Comparison of ENCODE assay signal across 16 cellular contexts in the genomic region with DNA sequence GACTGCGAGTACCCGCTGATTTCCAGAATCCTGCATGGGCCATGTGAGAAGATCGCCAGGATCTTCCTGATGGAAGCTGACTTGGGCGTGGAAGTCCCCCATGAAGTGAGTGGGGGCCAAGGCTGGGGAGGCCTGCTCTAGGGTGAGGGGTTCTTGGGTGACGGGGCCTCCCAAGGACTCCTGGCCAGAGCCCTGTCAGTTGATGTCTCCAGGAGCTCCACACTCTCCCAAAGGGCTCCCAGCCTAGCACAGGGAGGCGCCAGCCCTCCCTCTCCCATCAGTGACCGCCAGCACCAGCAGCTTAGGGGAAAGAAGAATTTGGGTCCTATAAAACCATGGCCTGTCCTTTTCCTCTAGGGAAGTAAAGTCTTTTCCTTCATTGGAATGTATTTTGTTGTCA. TPM values are rescaled to one million over a fixed set of nuclear protein-coding genes. Genes with fewer than 3 reads are reported as not detected.
DNase-seq lines count a peak whose midpoint lies in the region; TF ChIP-seq lines count a peak whose summit lies in the region.
"Had no signal": no experiment of that assay in that cellular context is flagged by ENCODE, and none has a peak within 500 bp of the region (broad histone marks: within the 10 kb centered on the region; RNA-seq: fewer than 3 reads in every experiment).

No MANE protein-coding gene starts in this region.

- H3K4me1 Mint-ChIP-seq in Calu3 (ENCODE audit: low read depth, unreplicated experiment), result peaks cover 8% of the 10 kb centered on the region
- H3K4me1 Mint-ChIP-seq: stimulated activated memory B cell treated with anti-CD40 and anti-IgM and Interleukin-4, amounts not matched to agents 10 μg/mL and 1 μg/mL and 100 μg/mL, for 72 hours had no signal

- peak overlapping the region; percentile 43; the same call in 1 of the 2 replicates for H3K27ac ChIP-seq in HUES64 (ENCODE audit: low read depth, low read length)
- H3K27ac ChIP-seq in cingulate gyrus (ENCODE audit: low read depth, low read length), result peak overlapping the region; percentile 34
- H3K27ac ChIP-seq in liver (ENCODE audit: low read depth in 1 of 2, low read length in 2 of 2), result peak overlapping the region; percentile 42 to 64
- H3K27ac ChIP-seq in substantia nigra (ENCODE audit: low read depth, low read length, poor library complexity, severe bottlenecking), result peak overlapping the region; percentile 24
- no peak overlapping the region for H3K27ac ChIP-seq in spleen
- peak overlapping the region in 1 of 2 donors; percentile 5 for H3K27ac ChIP-seq in testis

- no TSS peak for BruUV-seq in Calu3 (replicated peaks; lab: Mats Ljungman, UMichigan)

- TF ChIP-seq CTCF in liver (IDR thresholded peaks at IDR 0.05; ENCODE audit: low read depth, low read length, missing input control) (no peak), spleen (IDR thresholded peaks at IDR 0.05 in 8 of 11, conservative IDR thresholded peaks at IDR 0.05 in 3 of 11) (no peak), Calu3 (IDR thresholded peaks at IDR 0.05; ENCODE audit: unreplicated experiment) (no peak), testis (IDR thresholded peaks at IDR 0.05) (no peak)

- H3K4me3 ChIP-seq in HUES64 (ENCODE audit: low read length) (no peak overlapping the region), liver (ENCODE audit: low read depth in 1 of 3, low read length in 3 of 3) (no peak overlapping the region), spleen (no peak overlapping the region), testis (no peak overlapping the region)

- no peaks in the 10 kb centered on the region for H3K9me3 Mint-ChIP-seq in Calu3 (ENCODE audit: low read depth, unreplicated experiment)
- H3K9me3 Mint-ChIP-seq: activated CD8-positive, alpha-beta T cell treated with anti-CD3 and anti-CD28 coated beads for 36 hours; activated naive CD8-positive, alpha-beta T cell treated with anti-CD3 and anti-CD28 coated beads for 36 hours; nephron; stimulated activated memory B cell treated with anti-CD40 and anti-IgM and Interleukin-4, amounts not matched to agents 10 μg/mL and 1 μg/mL and 100 μg/mL, for 72 hours; T-helper 1 cell treated with Interleukin-12 subunit alpha and Interleukin-12 subunit beta and Interleukin-4 antibody, amounts not matched to agents 30 μg/mL and 1 μg/mL, for 36 hours had no signal

- no peaks in the 10 kb centered on the region for H3K36me3 ChIP-seq in HUES64 (ENCODE audit: insufficient read depth, low read length)
- no peaks in the 10 kb centered on the region for H3K36me3 ChIP-seq in liver (ENCODE audit: control insufficient read depth in 4 of 4, insufficient read depth in 3 of 4, low read depth in 1 of 4, low read length in 3 of 4)
- peaks cover 0 to 78% (median 10%) of the 10 kb centered on the region in 6 donors for H3K36me3 ChIP-seq in spleen
- H3K36me3 ChIP-seq in testis (ENCODE audit: low read depth, missing control alignments), result no peaks in the 10 kb centered on the region

- TF ChIP-seq POLR2A in spleen (IDR thresholded peaks at IDR 0.05) (no peak), testis (IDR thresholded peaks at IDR 0.05) (no peak)

- H3K27ac Mint-ChIP-seq in Calu3 (ENCODE audit: unreplicated experiment), result no peak overlapping the region
- H3K27ac Mint-ChIP-seq: activated CD8-positive, alpha-beta T cell treated with anti-CD3 and anti-CD28 coated beads for 36 hours; activated naive CD8-positive, alpha-beta T cell treated with anti-CD3 and anti-CD28 coated beads for 36 hours; stimulated activated memory B cell treated with anti-CD40 and anti-IgM and Interleukin-4, amounts not matched to agents 10 μg/mL and 1 μg/mL and 100 μg/mL, for 72 hours; T-helper 1 cell treated with Interleukin-12 subunit alpha and Interleukin-12 subunit beta and Interleukin-4 antibody, amounts not matched to agents 30 μg/mL and 1 μg/mL, for 36 hours had no signal

- H3K4me1 ChIP-seq in HUES64 (ENCODE audit: insufficient read depth, low read length), result peaks cover 52% of the 10 kb centered on the region
- H3K4me1 ChIP-seq in liver (ENCODE audit: control insufficient read depth in 4 of 4, insufficient read depth in 4 of 4, low read length in 3 of 4), result peaks cover 40 to 60% (median 47%) of the 10 kb centered on the region in 4 donors
- peaks cover 0 to 25% (median 11%) of the 10 kb centered on the region in 6 donors for H3K4me1 ChIP-seq in spleen
- peaks cover 53% of the 10 kb centered on the region for H3K4me1 ChIP-seq in testis

- DNase-seq in substantia nigra (lab: John Stamatoyannopoulos, UW) (no peak), spleen (no peak), Calu3 (no peak), testis (no peak)
- DNase-seq: activated CD8-positive, alpha-beta T cell treated with anti-CD3 and anti-CD28 coated beads for 36 hours; activated naive CD8-positive, alpha-beta T cell treated with anti-CD3 and anti-CD28 coated beads for 36 hours; HCEC 1CT; NCI-H1092 treated with DMSO at 0.1 percent for 48 hours; SHP77 treated with DMSO at 0.1 percent for 48 hours; stimulated activated CD4-positive, alpha-beta T cell treated with anti-CD3 and anti-CD28 coated beads, Interleukin-15, amount 100 ng/mL, for 24 hours had no signal

- H3K27me3 ChIP-seq in HUES64 (ENCODE audit: insufficient read depth, low read length) (peaks cover 7% of the 10 kb centered on the region; the same call in 1 of the 2 replicates), liver (ENCODE audit: control insufficient read depth in 4 of 4, insufficient read depth in 4 of 4, low read length in 3 of 4) (no peaks in the 10 kb centered on the region), spleen (replicated peaks in 1 of 7) (no peaks in the 10 kb centered on the region), testis (no peaks in the 10 kb centered on the region)

- H3K9me3 ChIP-seq in HUES64 (ENCODE audit: insufficient read depth, low read depth, low read length) (no peaks in the 10 kb centered on the region), liver (ENCODE audit: control insufficient read depth in 4 of 4, low read length in 3 of 4) (no peaks in the 10 kb centered on the region), spleen (no peaks in the 10 kb centered on the region), testis (no peaks in the 10 kb centered on the region)

- H3K36me3 Mint-ChIP-seq in Calu3 (ENCODE audit: insufficient read depth, unreplicated experiment), result no peaks in the 10 kb centered on the region
- H3K36me3 Mint-ChIP-seq: activated naive CD8-positive, alpha-beta T cell treated with anti-CD3 and anti-CD28 coated beads for 36 hours had no signal

- no peak overlapping the region for H3K9ac ChIP-seq in HUES64 (ENCODE audit: low read depth, low read length)
- H3K9ac ChIP-seq in liver (ENCODE audit: low read depth in 1 of 2, low read length in 2 of 2), result no peak overlapping the region

- H3K27me3 Mint-ChIP-seq in Calu3 (ENCODE audit: unreplicated experiment), result no peaks in the 10 kb centered on the region
- H3K27me3 Mint-ChIP-seq: activated naive CD8-positive, alpha-beta T cell treated with anti-CD3 and anti-CD28 coated beads for 36 hours had no signal

- TF ChIP-seq RAD21 in liver (IDR thresholded peaks at IDR 0.05), result no peak

- intact Hi-C loops in spleen (cut with DNase I; ENCODE audit: low total_unique reads) (no loop called here), Calu3 (cut with micrococcal nuclease; ENCODE audit: unreplicated experiment) (loop anchor here (5.0 kb wide), 1 partner anchor 59 kb away; no protein-coding TSS in a partner anchor), testis (cut with DNase I; ENCODE audit: low total_unique reads) (no loop called here)

- 90% methylated on average over 7 of the region's 7 CpGs for WGBS in HUES64
- WGBS in liver, result 97% methylated on average over 7 of the region's 7 CpGs
- WGBS in spleen, 5 donors, result 91 to 98% (median 96%) methylated on average over 7 of the region's 7 CpGs
- 98% methylated on average over 4 to 7 of the region's 7 CpGs for WGBS in testis, 2 donors

- no peak overlapping the region for H3K4me3 Mint-ChIP-seq in Calu3 (ENCODE audit: low read depth, unreplicated experiment)
- H3K4me3 Mint-ChIP-seq: activated CD8-positive, alpha-beta T cell treated with anti-CD3 and anti-CD28 coated beads for 36 hours; activated naive CD8-positive, alpha-beta T cell treated with anti-CD3 and anti-CD28 coated beads for 36 hours; nephron; stimulated activated memory B cell treated with anti-CD40 and anti-IgM and Interleukin-4, amounts not matched to agents 10 μg/mL and 1 μg/mL and 100 μg/mL, for 72 hours; T-helper 1 cell treated with Interleukin-12 subunit alpha and Interleukin-12 subunit beta and Interleukin-4 antibody, amounts not matched to agents 30 μg/mL and 1 μg/mL, for 36 hours had no signal

- CTCF ChIA-PET in Calu3 (lab: Charles Lee), result interaction anchor here (1.3 to 1.8 kb wide), 2 partner anchors 10 to 58 kb away, joined by 3 to 11 read pairs; no protein-coding TSS in a partner anchor

TF ChIP-seq in liver, 16 proteins besides CTCF, POLR2A, EP300 and RAD21:
- TF ChIP-seq HNF4A (conservative IDR thresholded peaks at IDR 0.05), result no peak
- no peak for TF ChIP-seq YY1 (IDR thresholded peaks at IDR 0.05)
- no peak for TF ChIP-seq JUND (IDR thresholded peaks at IDR 0.05)
- no peak for TF ChIP-seq FOXA2 (IDR thresholded peaks at IDR 0.05)

RNA-seq across cellular contexts. Expression of a gene that starts 9.8 kb away (rescaled TPM):
- polyA plus RNA-seq in HUES64 (2013, experiment 1 of 2), result 41.8 TPM
- 51.5 TPM for polyA plus RNA-seq in HUES64 (2013, experiment 2 of 2)
- total RNA-seq in liver, result 10 to 100 TPM; 19.3 to 22.6 TPM
- 10 to 100 TPM; 10.3 to 21.3 TPM for polyA plus RNA-seq in liver
- total RNA-seq in spleen, result 10 to 100 TPM; 22.7 to 28.3 (median 25.8) TPM
- polyA plus RNA-seq in spleen, result 10 to 100 TPM; 25.9 to 33.6 (median 31.5) TPM
- total RNA-seq in Calu3 (2022), result 10.8 and 11.9 TPM in 2 replicates
- total RNA-seq in testis, result 10 to 100 TPM; 12.6 TPM
- 12.6 TPM for polyA plus RNA-seq in testis (ENCODE audit: insufficient read depth, low read depth, low replicate concordance)

RNA-seq across cellular contexts. Expression of a gene that starts 12.4 kb away (rescaled TPM):
- polyA plus RNA-seq in HUES64 (2013, experiment 1 of 2), result 0.75 TPM
- 1.1 TPM for polyA plus RNA-seq in HUES64 (2013, experiment 2 of 2)
- total RNA-seq in liver, result 10 to 100 TPM; 10.7 to 33.4 TPM
- 10 to 100 TPM; 33.5 to 79.3 TPM for polyA plus RNA-seq in liver
- 10 to 100 TPM in 6 of 7 donors, 1 to 10 TPM in 1; 9.5 to 90.1 (median 21.1) TPM for total RNA-seq in spleen
- 10 to 100 TPM; 13.3 to 36.5 (median 15.7) TPM for polyA plus RNA-seq in spleen
- 11.1 and 16.5 TPM in 2 replicates for total RNA-seq in Calu3 (2022)
- total RNA-seq in testis, result 10 to 100 TPM; 33.1 to 84.9 TPM
- polyA plus RNA-seq in testis (ENCODE audit: insufficient read depth, low read depth, low replicate concordance), result 29.1 TPM

RNA-seq across cellular contexts. Expression of a gene that starts 31.4 kb away (rescaled TPM):
- 6.7 TPM for polyA plus RNA-seq in HUES64 (2013, experiment 1 of 2)
- polyA plus RNA-seq in HUES64 (2013, experiment 2 of 2), result 7.4 TPM
- 10 to 100 TPM in 1 of 2 donors, 1 to 10 TPM in 1; 8.2 to 26.9 TPM for total RNA-seq in liver
- polyA plus RNA-seq in liver, result 10 to 100 TPM; 12.4 to 12.5 TPM
- 10 to 100 TPM; 70.8 to 96.2 (median 73.7) TPM for total RNA-seq in spleen
- polyA plus RNA-seq in spleen, result 10 to 100 TPM; 36.7 to 61.0 (median 38.2) TPM
- total RNA-seq in Calu3 (2022), result 2.2 and 2.4 TPM in 2 replicates
- 10 to 100 TPM; 53.1 to 68.1 TPM for total RNA-seq in testis
- 28.2 TPM for polyA plus RNA-seq in testis (ENCODE audit: insufficient read depth, low read depth, low replicate concordance)

Comparison
In these comparisons a context has a peak if more than half of its experiments do, and no peak if none do; other contexts are left out.
1. H3K27ac ChIP-seq: peak in HUES64 (single experiment), cingulate gyrus (single experiment), liver (2 of 2) and substantia nigra (single experiment); none in spleen (0 of 8).